Comparison of ENCODE assay signal across 1 cellular context in the genomic region with DNA sequence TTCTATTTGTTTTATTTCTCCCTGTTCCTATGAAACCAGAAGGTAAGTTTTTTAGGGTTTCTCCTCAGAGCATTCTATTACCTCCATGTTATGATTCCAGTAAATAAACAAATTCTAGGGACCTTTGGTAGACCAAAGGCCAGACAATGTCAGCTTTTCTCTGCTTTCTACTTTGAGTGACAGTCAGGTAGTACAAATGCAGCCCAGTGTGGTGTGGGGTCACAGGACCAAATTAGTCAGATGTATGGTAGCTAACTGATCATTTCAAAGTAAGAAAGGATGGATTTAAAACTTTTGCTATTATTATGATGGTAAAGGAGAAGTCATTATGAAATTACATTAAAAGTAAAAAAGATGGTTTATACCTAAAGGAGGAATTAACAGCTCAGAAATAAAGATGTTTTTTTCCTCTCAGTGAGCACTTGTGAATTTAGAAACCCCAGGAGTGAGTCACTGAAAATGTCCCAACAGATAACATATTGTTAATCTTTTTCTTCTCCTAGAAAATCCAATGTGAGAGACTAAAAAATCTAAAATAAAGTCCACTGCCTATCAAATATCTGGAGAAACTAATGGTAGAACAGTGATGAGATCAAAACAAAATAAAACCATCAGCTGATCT.
TF ChIP-seq lines count a peak whose summit lies in the region.

No MANE protein-coding gene starts in this region.

TF ChIP-seq in liver, 16 proteins besides CTCF, POLR2A, EP300 and RAD21:
- TF ChIP-seq NR2F2 (IDR thresholded peaks at IDR 0.05) (no peak), RXRA (IDR thresholded peaks at IDR 0.05) (no peak), GABPA (IDR thresholded peaks at IDR 0.05 in 1 of 2, conservative IDR thresholded peaks at IDR 0.05 in 1 of 2) (no peak), HNF4G (IDR thresholded peaks at IDR 0.05) (no peak), HNF4A (conservative IDR thresholded peaks at IDR 0.05) (peak; percentile 26 to 46), JUND (IDR thresholded peaks at IDR 0.05) (no peak), FOXA2 (IDR thresholded peaks at IDR 0.05) (no peak)
- TF ChIP-seq, protein P1, sequence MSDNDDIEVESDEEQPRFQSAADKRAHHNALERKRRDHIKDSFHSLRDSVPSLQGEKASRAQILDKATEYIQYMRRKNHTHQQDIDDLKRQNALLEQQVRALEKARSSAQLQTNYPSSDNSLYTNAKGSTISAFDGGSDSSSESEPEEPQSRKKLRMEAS (IDR thresholded peaks at IDR 0.05), result no peak
